35 cellular contexts compared by ENCODE assay signal in genomic region chr20:19004975-19005374, GRCh38.
"Had no signal": no experiment of that assay in that cellular context is flagged by ENCODE, and none has a peak within 500 bp of the region (broad histone marks: within the 10 kb centered on the region; RNA-seq: fewer than 3 reads in every experiment).

No MANE protein-coding gene starts in this region.

- H3K27ac ChIP-seq: ascending aorta, cardiac muscle cell, WERI-Rb-1 had no signal

- H3K36me3 Mint-ChIP-seq: activated CD8-positive, alpha-beta memory T cell treated with anti-CD3 and anti-CD28 coated beads, Interleukin-2, amount 10 ng/mL, durations not matched to agents 7 days and 5 days; activated naive CD4-positive, alpha-beta T cell treated with anti-CD3 and anti-CD28 coated beads, Interleukin-2, amount 10 ng/mL, durations not matched to agents 7 days and 5 days; activated naive CD4-positive, alpha-beta T cell treated with anti-CD3 and anti-CD28 coated beads, Interleukin-2, amount 50 U/mL, for 24 hours; activated naive CD8-positive, alpha-beta T cell; activated naive CD8-positive, alpha-beta T cell treated with anti-CD3 and anti-CD28 coated beads, Interleukin-2, amount 10 ng/mL, durations not matched to agents 7 days and 5 days; brain; WTC11 had no signal

- DNase-seq: activated CD4-positive, alpha-beta memory T cell treated with anti-CD3 and anti-CD28 coated beads, Interleukin-2, amount 10 ng/mL, durations not matched to agents 7 days and 5 days; activated CD4-positive, alpha-beta T cell treated with anti-CD3 and anti-CD28 coated beads for 1 hour; activated CD4-positive, alpha-beta T cell treated with anti-CD3 and anti-CD28 coated beads for 36 hours; activated CD4-positive, alpha-beta T cell treated with anti-CD3 and anti-CD28 coated beads for 48 hours; activated CD4-positive, alpha-beta T cell treated with anti-CD3 and anti-CD28 coated beads, Interleukin-2, amount 10 ng/mL, durations not matched to agents 7 days and 5 days; activated CD4-positive, alpha-beta T cell treated with anti-CD3 and anti-CD28 coated beads, Interleukin-2, amount 50 U/mL, for 48 hours; activated CD4-positive, CD25-positive, alpha-beta regulatory T cell; activated CD8-positive, alpha-beta memory T cell treated with anti-CD3 and anti-CD28 coated beads for 24 hours; activated CD8-positive, alpha-beta memory T cell treated with anti-CD3 and anti-CD28 coated beads, Interleukin-2, amount 10 ng/mL, durations not matched to agents 7 days and 5 days; activated CD8-positive, alpha-beta memory T cell treated with anti-CD3 and anti-CD28 coated beads, Interleukin-2, amount 50 U/mL, for 48 hours; activated CD8-positive, alpha-beta T cell treated with anti-CD3 and anti-CD28 coated beads, Interleukin-2, amount 10 ng/mL, durations not matched to agents 7 days and 5 days; activated effector memory CD4-positive, alpha-beta T cell treated with Interleukin-2 at 50 U/mL for 16 hours; activated gamma-delta T cell; activated naive CD4-positive, alpha-beta T cell treated with anti-CD3 and anti-CD28 coated beads, Interleukin-2, amount 10 ng/mL, durations not matched to agents 7 days and 5 days; activated naive CD4-positive, alpha-beta T cell treated with Interleukin-2 at 50 U/mL for 16 hours; activated naive CD8-positive, alpha-beta T cell treated with anti-CD3 and anti-CD28 coated beads, Interleukin-2, amount 10 ng/mL, durations not matched to agents 7 days and 5 days; activated naive CD8-positive, alpha-beta T cell treated with anti-CD3 and anti-CD28 coated beads, Interleukin-2, amount 50 U/mL, for 24 hours; activated T-cell treated with anti-CD3 and anti-CD28 coated beads, Interleukin-2, amount 50 U/mL, for 24 hours; activated T-cell treated with anti-CD3 and anti-CD28 coated beads, Interleukin-2, amount 50 U/mL, for 48 hours; amygdala; anterior cingulate cortex; caudate nucleus; cerebellar nuclear complex; T-helper 17 cell; T-helper 9 cell; WERI-Rb-1 had no signal

- H3K4me3 Mint-ChIP-seq: activated CD4-positive, alpha-beta memory T cell treated with anti-CD3 and anti-CD28 coated beads, Interleukin-2, amount 10 ng/mL, durations not matched to agents 7 days and 5 days; activated CD4-positive, alpha-beta T cell treated with anti-CD3 and anti-CD28 coated beads for 36 hours; activated CD4-positive, alpha-beta T cell treated with anti-CD3 and anti-CD28 coated beads, Interleukin-2, amount 10 ng/mL, durations not matched to agents 7 days and 5 days; activated CD8-positive, alpha-beta memory T cell treated with anti-CD3 and anti-CD28 coated beads, Interleukin-2, amount 10 ng/mL, durations not matched to agents 7 days and 5 days; activated CD8-positive, alpha-beta T cell treated with anti-CD3 and anti-CD28 coated beads, Interleukin-2, amount 10 ng/mL, durations not matched to agents 7 days and 5 days; activated naive CD4-positive, alpha-beta T cell treated with anti-CD3 and anti-CD28 coated beads, Interleukin-2, amount 10 ng/mL, durations not matched to agents 7 days and 5 days; activated naive CD4-positive, alpha-beta T cell treated with anti-CD3 and anti-CD28 coated beads, Interleukin-2, amount 50 U/mL, for 24 hours; activated naive CD8-positive, alpha-beta T cell; activated naive CD8-positive, alpha-beta T cell treated with anti-CD3 and anti-CD28 coated beads, Interleukin-2, amount 10 ng/mL, durations not matched to agents 7 days and 5 days; activated naive CD8-positive, alpha-beta T cell treated with anti-CD3 and anti-CD28 coated beads, Interleukin-2, amount 50 U/mL, for 24 hours; activated T-cell treated with anti-CD3 and anti-CD28 coated beads, Interleukin-2, amount 50 U/mL, for 24 hours; brain; central memory CD8-positive, alpha-beta T cell; T-helper 17 cell; WTC11 had no signal

- H3K4me3 ChIP-seq: ascending aorta, cardiac muscle cell had no signal

- H3K4me1 Mint-ChIP-seq: activated CD4-positive, alpha-beta memory T cell treated with anti-CD3 and anti-CD28 coated beads, Interleukin-2, amount 10 ng/mL, durations not matched to agents 7 days and 5 days; activated CD4-positive, alpha-beta T cell treated with anti-CD3 and anti-CD28 coated beads for 36 hours; activated CD4-positive, alpha-beta T cell treated with anti-CD3 and anti-CD28 coated beads, Interleukin-2, amount 10 ng/mL, durations not matched to agents 7 days and 5 days; activated CD8-positive, alpha-beta memory T cell treated with anti-CD3 and anti-CD28 coated beads, Interleukin-2, amount 10 ng/mL, durations not matched to agents 7 days and 5 days; activated naive CD4-positive, alpha-beta T cell treated with anti-CD3 and anti-CD28 coated beads, Interleukin-2, amount 10 ng/mL, durations not matched to agents 7 days and 5 days; activated naive CD4-positive, alpha-beta T cell treated with anti-CD3 and anti-CD28 coated beads, Interleukin-2, amount 50 U/mL, for 24 hours; activated naive CD8-positive, alpha-beta T cell treated with anti-CD3 and anti-CD28 coated beads, Interleukin-2, amount 10 ng/mL, durations not matched to agents 7 days and 5 days; activated naive CD8-positive, alpha-beta T cell treated with anti-CD3 and anti-CD28 coated beads, Interleukin-2, amount 50 U/mL, for 24 hours; brain; central memory CD8-positive, alpha-beta T cell; T-helper 17 cell had no signal

- H3K9me3 Mint-ChIP-seq: activated CD4-positive, alpha-beta memory T cell treated with anti-CD3 and anti-CD28 coated beads, Interleukin-2, amount 10 ng/mL, durations not matched to agents 7 days and 5 days; activated CD4-positive, alpha-beta T cell treated with anti-CD3 and anti-CD28 coated beads, Interleukin-2, amount 10 ng/mL, durations not matched to agents 7 days and 5 days; activated naive CD4-positive, alpha-beta T cell treated with anti-CD3 and anti-CD28 coated beads, Interleukin-2, amount 10 ng/mL, durations not matched to agents 7 days and 5 days; activated naive CD4-positive, alpha-beta T cell treated with anti-CD3 and anti-CD28 coated beads, Interleukin-2, amount 50 U/mL, for 24 hours; activated naive CD8-positive, alpha-beta T cell treated with anti-CD3 and anti-CD28 coated beads, Interleukin-2, amount 10 ng/mL, durations not matched to agents 7 days and 5 days; activated naive CD8-positive, alpha-beta T cell treated with anti-CD3 and anti-CD28 coated beads, Interleukin-2, amount 50 U/mL, for 24 hours; activated T-cell treated with anti-CD3 and anti-CD28 coated beads, Interleukin-2, amount 50 U/mL, for 24 hours; activated T-helper 2 cell treated with anti-CD3 and anti-CD28 coated beads, Interferon-gamma antibody, Interleukin-2, Interleukin-4, amounts not matched to agents 10 μg/mL and 5 μg/mL and 100 μg/mL, durations not matched to agents 14 hours and 24 hours and 36 hours; brain; central memory CD8-positive, alpha-beta T cell; WTC11 had no signal

- H3K27me3 ChIP-seq: ascending aorta, cardiac muscle cell had no signal

- H3K27ac Mint-ChIP-seq: activated CD4-positive, alpha-beta memory T cell treated with anti-CD3 and anti-CD28 coated beads, Interleukin-2, amount 10 ng/mL, durations not matched to agents 7 days and 5 days; activated CD4-positive, alpha-beta T cell treated with anti-CD3 and anti-CD28 coated beads for 36 hours; activated CD4-positive, alpha-beta T cell treated with anti-CD3 and anti-CD28 coated beads, Interleukin-2, amount 10 ng/mL, durations not matched to agents 7 days and 5 days; activated CD8-positive, alpha-beta memory T cell treated with anti-CD3 and anti-CD28 coated beads, Interleukin-2, amount 10 ng/mL, durations not matched to agents 7 days and 5 days; activated CD8-positive, alpha-beta T cell treated with anti-CD3 and anti-CD28 coated beads, Interleukin-2, amount 10 ng/mL, durations not matched to agents 7 days and 5 days; activated naive CD4-positive, alpha-beta T cell treated with anti-CD3 and anti-CD28 coated beads, Interleukin-2, amount 10 ng/mL, durations not matched to agents 7 days and 5 days; activated naive CD4-positive, alpha-beta T cell treated with anti-CD3 and anti-CD28 coated beads, Interleukin-2, amount 50 U/mL, for 24 hours; activated naive CD8-positive, alpha-beta T cell; activated naive CD8-positive, alpha-beta T cell treated with anti-CD3 and anti-CD28 coated beads, Interleukin-2, amount 10 ng/mL, durations not matched to agents 7 days and 5 days; activated naive CD8-positive, alpha-beta T cell treated with anti-CD3 and anti-CD28 coated beads, Interleukin-2, amount 50 U/mL, for 24 hours; activated T-cell treated with anti-CD3 and anti-CD28 coated beads, Interleukin-2, amount 50 U/mL, for 24 hours; activated T-helper 2 cell treated with anti-CD3 and anti-CD28 coated beads, Interferon-gamma antibody, Interleukin-2, Interleukin-4, amounts not matched to agents 10 μg/mL and 5 μg/mL and 100 μg/mL, durations not matched to agents 14 hours and 24 hours and 36 hours; brain; T-helper 17 cell; WTC11 had no signal

- H3K27me3 Mint-ChIP-seq: activated CD4-positive, alpha-beta memory T cell treated with anti-CD3 and anti-CD28 coated beads, Interleukin-2, amount 10 ng/mL, durations not matched to agents 7 days and 5 days; activated CD4-positive, alpha-beta T cell treated with anti-CD3 and anti-CD28 coated beads, Interleukin-2, amount 10 ng/mL, durations not matched to agents 7 days and 5 days; activated CD8-positive, alpha-beta memory T cell treated with anti-CD3 and anti-CD28 coated beads, Interleukin-2, amount 10 ng/mL, durations not matched to agents 7 days and 5 days; activated naive CD4-positive, alpha-beta T cell treated with anti-CD3 and anti-CD28 coated beads, Interleukin-2, amount 10 ng/mL, durations not matched to agents 7 days and 5 days; activated naive CD4-positive, alpha-beta T cell treated with anti-CD3 and anti-CD28 coated beads, Interleukin-2, amount 50 U/mL, for 24 hours; activated naive CD8-positive, alpha-beta T cell treated with anti-CD3 and anti-CD28 coated beads, Interleukin-2, amount 10 ng/mL, durations not matched to agents 7 days and 5 days; activated naive CD8-positive, alpha-beta T cell treated with anti-CD3 and anti-CD28 coated beads, Interleukin-2, amount 50 U/mL, for 24 hours; activated T-cell treated with anti-CD3 and anti-CD28 coated beads, Interleukin-2, amount 50 U/mL, for 24 hours; central memory CD8-positive, alpha-beta T cell had no signal

- ATAC-seq: activated CD4-positive, alpha-beta T cell treated with anti-CD3 and anti-CD28 coated beads for 36 hours; activated CD4-positive, CD25-positive, alpha-beta regulatory T cell treated with anti-CD3 and anti-CD28 coated beads, Interleukin-2, amount 50 U/mL, for 24 hours; activated CD8-positive, alpha-beta memory T cell treated with anti-CD3 and anti-CD28 coated beads, Interleukin-2, amount 10 ng/mL, durations not matched to agents 7 days and 5 days; activated CD8-positive, alpha-beta T cell treated with anti-CD3 and anti-CD28 coated beads, Interleukin-2, amount 10 ng/mL, durations not matched to agents 7 days and 5 days; activated naive CD8-positive, alpha-beta T cell treated with anti-CD3 and anti-CD28 coated beads, Interleukin-2, amount 50 U/mL, for 24 hours; T-helper 17 cell; WTC11 had no signal

- H3K36me3 ChIP-seq: ascending aorta, cardiac muscle cell, WERI-Rb-1 had no signal

- H3K9me3 ChIP-seq: ascending aorta had no signal

- H3K4me1 ChIP-seq: ascending aorta had no signal
